ENCODE assay signal across 32 cellular contexts in genomic region chr3:57018246-57018645, GRCh38. TPM values are rescaled to one million over a fixed set of nuclear protein-coding genes. Genes with fewer than 3 reads are reported as not detected.
"Had no signal": no experiment of that assay in that cellular context is flagged by ENCODE, and none has a peak within 500 bp of the region (broad histone marks: within the 10 kb centered on the region; RNA-seq: fewer than 3 reads in every experiment).

No MANE protein-coding gene starts in this region.

- H3K27ac Mint-ChIP-seq: activated CD4-positive, alpha-beta memory T cell treated with anti-CD3 and anti-CD28 coated beads for 36 hours; activated naive CD4-positive, alpha-beta T cell treated with anti-CD3 and anti-CD28 coated beads, Interleukin-2, amount 50 U/mL, for 24 hours; activated naive CD8-positive, alpha-beta T cell treated with anti-CD3 and anti-CD28 coated beads, Interleukin-2, amount 10 ng/mL, durations not matched to agents 7 days and 5 days; activated T-helper 17 cell treated with anti-CD3 and anti-CD28 coated beads, Interleukin-2, amount 50 U/mL, for 72 hours had no signal

- H3K4me1 Mint-ChIP-seq: activated naive CD4-positive, alpha-beta T cell treated with anti-CD3 and anti-CD28 coated beads, Interleukin-2, amount 50 U/mL, for 24 hours; activated T-helper 17 cell treated with anti-CD3 and anti-CD28 coated beads, Interleukin-2, amount 50 U/mL, for 72 hours had no signal

- H3K36me3 Mint-ChIP-seq: activated CD4-positive, alpha-beta memory T cell treated with anti-CD3 and anti-CD28 coated beads for 36 hours; activated naive CD4-positive, alpha-beta T cell treated with anti-CD3 and anti-CD28 coated beads, Interleukin-2, amount 50 U/mL, for 24 hours; activated naive CD8-positive, alpha-beta T cell treated with anti-CD3 and anti-CD28 coated beads, Interleukin-2, amount 10 ng/mL, durations not matched to agents 7 days and 5 days had no signal

- ATAC-seq: activated T-helper 17 cell treated with anti-CD3 and anti-CD28 coated beads, Interleukin-2, amount 50 U/mL, for 72 hours had no signal

- H3K36me3 ChIP-seq: ascending aorta, breast epithelium had no signal

- H3K4me1 ChIP-seq: ascending aorta, breast epithelium had no signal

- H3K27me3 ChIP-seq: ascending aorta, breast epithelium had no signal

- H3K9me3 Mint-ChIP-seq: activated B cell treated with CpG ODN at 0.5 μM for 24 hours; activated naive CD4-positive, alpha-beta T cell treated with anti-CD3 and anti-CD28 coated beads, Interleukin-2, amount 50 U/mL, for 24 hours; activated naive CD8-positive, alpha-beta T cell treated with anti-CD3 and anti-CD28 coated beads, Interleukin-2, amount 10 ng/mL, durations not matched to agents 7 days and 5 days; activated T-helper 17 cell treated with anti-CD3 and anti-CD28 coated beads, Interleukin-2, amount 50 U/mL, for 72 hours had no signal

- H3K4me3 Mint-ChIP-seq: activated CD4-positive, alpha-beta memory T cell treated with anti-CD3 and anti-CD28 coated beads for 36 hours; activated naive CD4-positive, alpha-beta T cell treated with anti-CD3 and anti-CD28 coated beads, Interleukin-2, amount 50 U/mL, for 24 hours; activated naive CD8-positive, alpha-beta T cell treated with anti-CD3 and anti-CD28 coated beads, Interleukin-2, amount 10 ng/mL, durations not matched to agents 7 days and 5 days; activated T-helper 17 cell treated with anti-CD3 and anti-CD28 coated beads, Interleukin-2, amount 50 U/mL, for 72 hours had no signal

- DNase-seq: activated B cell treated with CpG ODN at 0.5 μM for 24 hours; activated CD4-positive, alpha-beta memory T cell treated with anti-CD3 and anti-CD28 coated beads for 36 hours; activated CD4-positive, alpha-beta T cell treated with anti-CD3 and anti-CD28 coated beads for 4 hours; activated CD4-positive, alpha-beta T cell treated with anti-CD3 and anti-CD28 coated beads, Interleukin-2, amount 50 U/mL, for 1 hour; activated CD4-positive, CD25-positive, alpha-beta regulatory T cell treated with anti-CD3 and anti-CD28 coated beads, Interleukin-2, amount 50 U/mL, for 72 hours; activated CD8-positive, alpha-beta memory T cell treated with anti-CD3 and anti-CD28 coated beads, Interleukin-2, amount 50 U/mL, for 4 hours; activated effector memory CD4-positive, alpha-beta T cell treated with anti-CD3 and anti-CD28 coated beads, Interleukin-2, amount 50 U/mL, for 16 hours; activated naive CD4-positive, alpha-beta T cell treated with Interleukin-2 at 50 U/mL for 16 hours; activated naive CD8-positive, alpha-beta T cell treated with anti-CD3 and anti-CD28 coated beads, Interleukin-2, amount 10 ng/mL, durations not matched to agents 7 days and 5 days; activated T-cell treated with anti-CD3 and anti-CD28 coated beads, Interleukin-2, amount 50 U/mL, for 48 hours; KG1; MM.1S; NCI-H1092; NCI-H146; NCI-H187; NCI-H2029 treated with DMSO at 0.1 percent for 48 hours; NCI-H2107; NCI-H2171; NCI-H510A; NCI-H526; NCI-H748 treated with DMSO at 0.1 percent for 48 hours; NK-92 treated with Interleukin-12 subunit alpha and Interleukin-12 subunit beta, amount 100 ng/mL, for 24 hours; Right ventricle myocardium superior; SW 1271; T-helper 1 cell; T-helper 2 cell; T-helper 9 cell had no signal

- H3K27ac ChIP-seq: ascending aorta had no signal

- H3K4me3 ChIP-seq: ascending aorta, breast epithelium had no signal

- H3K9me3 ChIP-seq: ascending aorta, breast epithelium had no signal

RNA-seq across cellular contexts. Expression of gene SPATA12, which starts 42.2 kb away (rescaled TPM):
- total RNA-seq: activated B cell treated with CpG ODN at 0.5 μM for 24 hours; activated CD4-positive, alpha-beta memory T cell treated with anti-CD3 and anti-CD28 coated beads for 36 hours; activated naive CD8-positive, alpha-beta T cell treated with anti-CD3 and anti-CD28 coated beads, Interleukin-2, amount 10 ng/mL, durations not matched to agents 7 days and 5 days; activated T-helper 17 cell treated with anti-CD3 and anti-CD28 coated beads, Interleukin-2, amount 50 U/mL, for 72 hours; ascending aorta; cardiac septum; Right ventricle myocardium superior had no signal
